34 cellular contexts compared by ENCODE assay signal in the genomic region with DNA sequence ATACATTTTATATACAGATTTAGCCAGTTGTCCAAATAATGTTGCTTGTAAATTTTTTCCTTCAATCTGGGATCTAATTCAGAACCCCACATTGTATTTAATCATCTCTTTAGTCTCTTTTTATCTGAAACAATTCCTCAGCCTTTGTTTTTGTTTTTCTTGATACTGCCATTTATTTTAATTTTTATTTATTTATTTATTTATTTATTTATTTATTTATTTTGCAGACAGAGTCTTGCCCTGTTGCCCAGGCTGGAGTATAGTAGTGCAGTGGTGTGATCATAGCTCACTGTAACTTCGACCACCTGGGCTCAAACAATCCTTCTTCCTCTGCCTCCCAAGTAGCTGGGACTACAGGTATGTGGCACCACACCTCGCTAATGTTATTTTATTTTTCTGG.
"Had no signal": no experiment of that assay in that cellular context is flagged by ENCODE, and none has a peak within 500 bp of the region (broad histone marks: within the 10 kb centered on the region; RNA-seq: fewer than 3 reads in every experiment).

No MANE protein-coding gene starts in this region.

- H3K27ac ChIP-seq: KMS-11 had no signal

- H3K4me3 ChIP-seq: MG63 had no signal

- H3K27me3 ChIP-seq: MG63 had no signal

- H3K36me3 ChIP-seq: MG63 had no signal

- H3K9me3 ChIP-seq: MG63 had no signal

- DNase-seq: Karpas-422, Kasumi-1, MG63, MM.1S, MV-4-11, NCI-H1048, NCI-H1092, NCI-H1092 treated with DMSO at 0.1 percent for 48 hours, NCI-H1105, NCI-H1105 treated with DMSO at 0.1 percent for 48 hours, NCI-H1417, NCI-H1417 treated with DMSO at 0.1 percent for 48 hours, NCI-H1436, NCI-H1436 treated with DMSO at 0.1 percent for 48 hours, NCI-H146, NCI-H1694, NCI-H1694 treated with DMSO at 0.1 percent for 48 hours, NCI-H187, NCI-H187 treated with DMSO at 0.1 percent for 48 hours, NCI-H1930, NCI-H2029, NCI-H2029 treated with DMSO at 0.1 percent for 48 hours, NCI-H2081, NCI-H2081 treated with DMSO at 0.1 percent for 48 hours, NCI-H2107, NCI-H2171, NCI-H2171 treated with DMSO at 0.1 percent for 48 hours, NCI-H2227 treated with DMSO at 0.1 percent for 48 hours, NCI-H226, NCI-H345, NCI-H446, NCI-H446 treated with DMSO at 0.1 percent for 48 hours, NCI-H510A had no signal
